In genomic region chr1:19262047-19262446, GRCh38 we compare ENCODE assay signal across 1 cellular context.
TF ChIP-seq lines count a peak whose summit lies in the region.

No MANE protein-coding gene starts in this region.

TF ChIP-seq in IMR-90, 13 proteins besides CTCF, POLR2A, EP300 and RAD21 (continued from another document):
- TF ChIP-seq ELK1 (IDR thresholded peaks at IDR 0.05; ENCODE audit: borderline replicate concordance, low read depth, low read length), result no peak
- no peak for TF ChIP-seq BHLHE40 (IDR thresholded peaks at IDR 0.05; ENCODE audit: low read depth, low read length)
- TF ChIP-seq MAFK (IDR thresholded peaks at IDR 0.05; ENCODE audit: low read depth, low read length), result no peak
- TF ChIP-seq USF2 (IDR thresholded peaks at IDR 0.05; ENCODE audit: low read depth, low read length), result no peak
- TF ChIP-seq RCOR1 (IDR thresholded peaks at IDR 0.05; ENCODE audit: insufficient replicate concordance, low read length), result no peak
- TF ChIP-seq RFX5 (IDR thresholded peaks at IDR 0.05; ENCODE audit: low read depth, low read length), result no peak
- no peak for TF ChIP-seq CHD1 (IDR thresholded peaks at IDR 0.05; ENCODE audit: low read depth, low read length)
- TF ChIP-seq MAZ (IDR thresholded peaks at IDR 0.05; ENCODE audit: borderline replicate concordance, low read depth, low read length), result no peak
- TF ChIP-seq SMC3 (IDR thresholded peaks at IDR 0.05; ENCODE audit: low read depth, low read length), result no peak
